Comparison of ENCODE assay signal across 9 cellular contexts in genomic region chr12:105409881-105410471, GRCh38.
A peak's percentile ranks its signal among the peaks of the same experiment; 100 is the strongest.
DNase-seq lines count a peak whose midpoint lies in the region; ATAC-seq, FAIRE-seq and TF ChIP-seq lines count a peak whose summit lies in the region.
"Had no signal": no experiment of that assay in that cellular context is flagged by ENCODE, and none has a peak within 500 bp of the region (broad histone marks: within the 10 kb centered on the region; RNA-seq: fewer than 3 reads in every experiment).

No MANE protein-coding gene starts in this region.

- H3K27me3 Mint-ChIP-seq in HFFc6 (ENCODE audit: insufficient read depth) (peaks cover 2% of the 10 kb centered on the region), glutamatergic neuron (ENCODE audit: unreplicated experiment) (peaks cover 6% of the 10 kb centered on the region)

- peak in 1 of 2 donors; percentile 58 for TF ChIP-seq EP300 in tibial nerve (IDR thresholded peaks at IDR 0.05)

- H3K4me3 ChIP-seq in A673 (ENCODE audit: low read depth, low read length, poor library complexity, severe bottlenecking) (peak overlapping the region; percentile 11), tibial nerve (no peak overlapping the region)
- H3K4me3 ChIP-seq: skin epidermis had no signal

- H3K27ac ChIP-seq in A673 (ENCODE audit: low read depth, low read length, poor library complexity, severe bottlenecking), result peak overlapping the region; percentile 13
- H3K27ac ChIP-seq in RWPE1, result peak overlapping the region; percentile 14; the same call in 1 of the 2 replicates
- peak overlapping the region in 2 of 4 donors; percentile 4 to 36 for H3K27ac ChIP-seq in tibial nerve

- H3K4me3 Mint-ChIP-seq in HFFc6 (no peak overlapping the region), glutamatergic neuron (ENCODE audit: unreplicated experiment) (peak overlapping the region; percentile 82)

- H3K36me3 Mint-ChIP-seq in HFFc6 (ENCODE audit: low read depth) (peaks cover 74% of the 10 kb centered on the region), glutamatergic neuron (ENCODE audit: unreplicated experiment) (peaks cover 7% of the 10 kb centered on the region)

- TF ChIP-seq POLR2A in tibial nerve (IDR thresholded peaks at IDR 0.05) (no peak), H54 (IDR thresholded peaks at IDR 0.05; ENCODE audit: low read depth, low read length) (no peak)

- intact Hi-C loops in A673 (cut with micrococcal nuclease; ENCODE audit: unreplicated experiment), result no loop called here

- H3K27ac Mint-ChIP-seq in HFFc6 (peak overlapping the region; percentile 7; the same call in 1 of the 2 replicates), glutamatergic neuron (ENCODE audit: unreplicated experiment) (peak overlapping the region; percentile 74)

- ATAC-seq in HG03378 (IDR thresholded peaks at IDR 0.05; ENCODE audit: unreplicated experiment), result no peak

- no peaks in the 10 kb centered on the region for H3K9me3 ChIP-seq in A673 (ENCODE audit: low read depth, low read length, poor library complexity, severe bottlenecking)
- H3K9me3 ChIP-seq in tibial nerve, result no peaks in the 10 kb centered on the region

- POLR2A ChIA-PET in A673 (lab: Charles Lee; ENCODE audit: low non-redundant PET) (interaction anchor here (0.6 kb wide), 1 partner anchor 296 kb away, joined by 3 read pairs; no protein-coding TSS in a partner anchor), RWPE1 (lab: Yijun Ruan, JAX; ENCODE audit: low non-redundant PET) (no interaction called here)

- H3K9me3 Mint-ChIP-seq in HFFc6 (no peaks in the 10 kb centered on the region), glutamatergic neuron (ENCODE audit: unreplicated experiment) (peaks cover 7% of the 10 kb centered on the region)

- WGBS in tibial nerve, 2 donors, result 8 to 13% methylated on average over 7 of the region's 7 CpGs

- H3K36me3 ChIP-seq in A673 (ENCODE audit: insufficient read depth, low read length, poor library complexity, severe bottlenecking) (no peaks in the 10 kb centered on the region), tibial nerve (no peaks in the 10 kb centered on the region)

- H3K4me1 Mint-ChIP-seq in HFFc6 (ENCODE audit: low read depth), result peaks cover 24% of the 10 kb centered on the region
- H3K4me1 Mint-ChIP-seq in glutamatergic neuron (ENCODE audit: low read depth, unreplicated experiment), result peaks cover 23% of the 10 kb centered on the region

- CTCF ChIA-PET in A673 (lab: Charles Lee) (no interaction called here), RWPE1 (lab: Yijun Ruan, JAX) (interaction anchor here (0.6 kb wide), 1 partner anchor 316 kb away, joined by 3 read pairs; no protein-coding TSS in a partner anchor)

- TF ChIP-seq CTCF in A673 (conservative IDR thresholded peaks at IDR 0.05; ENCODE audit: low read depth, low read length) (no peak), HFFc6 (IDR thresholded peaks at IDR 0.05) (no peak), RWPE1 (conservative IDR thresholded peaks at IDR 0.05; ENCODE audit: low read depth) (no peak), glutamatergic neuron (IDR thresholded peaks at IDR 0.05; ENCODE audit: partially characterized antibody, unreplicated experiment) (no peak), tibial nerve (IDR thresholded peaks at IDR 0.05) (no peak)

- no TSS peak for BruUV-seq in A673 (replicated peaks; lab: Mats Ljungman, UMichigan)

- no peak for FAIRE-seq in H54 (lab: Jason Lieb, UNC)

- DNase-seq in A673 (ENCODE audit: low spot score) (peak; percentile 73), HFFc6 (no peak), RWPE1 (ENCODE audit: low spot score) (no peak), glutamatergic neuron (peak; percentile 46), tibial nerve (ENCODE audit: low spot score in 2 of 2) (peak; percentile 20 to 48), H54 (ENCODE audit: insufficient read length, low spot score) (no peak)
- no peak for DNase-seq in NK-92 treated with Interleukin-12 subunit alpha and Interleukin-12 subunit beta, amount 100 ng/mL, for 24 hours (lab: John Stamatoyannopoulos, UW)

- no peaks in the 10 kb centered on the region for H3K27me3 ChIP-seq in A673 (replicated peaks; ENCODE audit: insufficient read depth, low read depth, low read length, poor library complexity)
- no peaks in the 10 kb centered on the region for H3K27me3 ChIP-seq in tibial nerve

- H3K4me1 ChIP-seq in A673 (ENCODE audit: insufficient read depth, low read length, poor library complexity, severe bottlenecking) (peaks cover 22% of the 10 kb centered on the region), tibial nerve (peaks cover 0 to 17% (median 3%) of the 10 kb centered on the region in 4 donors)

Comparison
In these comparisons a context has a peak if more than half of its experiments do, and no peak if none do; other contexts are left out.
1. DNase-seq: peak in A673 (single experiment), glutamatergic neuron (single experiment) and tibial nerve (2 of 2); none in HFFc6 (single experiment), RWPE1 (single experiment), H54 (single experiment) and NK-92 treated with Interleukin-12 subunit alpha and Interleukin-12 subunit beta, amount 100 ng/mL, for 24 hours (single experiment).